ENCODE assay signal across 14 cellular contexts in genomic region chr1:21247892-21248715, GRCh38. TPM values are rescaled to one million over a fixed set of nuclear protein-coding genes. Genes with fewer than 3 reads are reported as not detected.
A peak's percentile ranks its signal among the peaks of the same experiment; 100 is the strongest.
DNase-seq lines count a peak whose midpoint lies in the region; ATAC-seq and TF ChIP-seq lines count a peak whose summit lies in the region.
"Had no signal": no experiment of that assay in that cellular context is flagged by ENCODE, and none has a peak within 500 bp of the region (broad histone marks: within the 10 kb centered on the region; RNA-seq: fewer than 3 reads in every experiment).

No MANE protein-coding gene starts in this region.

- H3K4me2 ChIP-seq in trophoblast cell (ENCODE audit: low read length), result no peak overlapping the region
- H3K4me2 ChIP-seq: A549 had no signal

- DNase-seq in stimulated activated naive CD8-positive, alpha-beta T cell treated with anti-CD3 and anti-CD28 coated beads, Interleukin-15, Interleukin-2, amounts not matched to agents 100 U/mL and 50 U/mL, for 24 hours, result no peak
- DNase-seq in colonic mucosa, result peak; percentile 36
- no peak for DNase-seq in right lobe of liver
- no peak for DNase-seq in stimulated activated naive B cell treated with anti-CD40 and anti-IgM and Interleukin-4, amounts not matched to agents 10 μg/mL and 1 μg/mL and 100 μg/mL, for 72 hours
- DNase-seq in upper lobe of left lung, result no peak
- no peak for DNase-seq in trophoblast cell
- DNase-seq: EL, NCI-H1417 treated with DMSO at 0.1 percent for 48 hours, NCI-H1930, SHP77 had no signal

- H2BK120ac ChIP-seq in trophoblast cell (ENCODE audit: insufficient read depth, low read length, poor library complexity), result no peak overlapping the region

- no peak overlapping the region for H3K18ac ChIP-seq in trophoblast cell (ENCODE audit: low read length)

- no peak overlapping the region for H3K14ac ChIP-seq in trophoblast cell (ENCODE audit: low read length)

- TF ChIP-seq EP300 in upper lobe of left lung (IDR thresholded peaks at IDR 0.05), result no peak

- H3K27me3 Mint-ChIP-seq in stimulated activated naive CD8-positive, alpha-beta T cell treated with anti-CD3 and anti-CD28 coated beads, Interleukin-15, Interleukin-2, amounts not matched to agents 100 ng/mL and 50 ng/mL, for 24 hours, result no peaks in the 10 kb centered on the region
- H3K27me3 Mint-ChIP-seq in stimulated activated naive B cell treated with anti-CD40 and anti-IgM and Interleukin-4, amounts not matched to agents 10 μg/mL and 1 μg/mL and 100 μg/mL, for 72 hours, result no peaks in the 10 kb centered on the region

- H3K27me3 ChIP-seq in colonic mucosa (no peaks in the 10 kb centered on the region), right lobe of liver (no peaks in the 10 kb centered on the region), upper lobe of left lung (no peaks in the 10 kb centered on the region), trophoblast cell (ENCODE audit: insufficient read depth, low read length) (no peaks in the 10 kb centered on the region)

- H4K8ac ChIP-seq in trophoblast cell (ENCODE audit: low read depth, low read length), result no peak overlapping the region

- H3K9me3 ChIP-seq in colonic mucosa, result no peaks in the 10 kb centered on the region
- H3K9me3 ChIP-seq in right lobe of liver, result no peaks in the 10 kb centered on the region
- H3K9me3 ChIP-seq in upper lobe of left lung, result no peaks in the 10 kb centered on the region
- H3K9me3 ChIP-seq in trophoblast cell (ENCODE audit: insufficient read depth, low read depth, low read length), result no peaks in the 10 kb centered on the region
- H3K9me3 ChIP-seq: A549 had no signal

- no peak overlapping the region for H2BK5ac ChIP-seq in trophoblast cell (ENCODE audit: low read depth, low read length, poor library complexity)

- TF ChIP-seq CTCF in colonic mucosa (IDR thresholded peaks at IDR 0.05), result no peak
- TF ChIP-seq CTCF in right lobe of liver (IDR thresholded peaks at IDR 0.05), result no peak
- no peak for TF ChIP-seq CTCF in upper lobe of left lung (IDR thresholded peaks at IDR 0.05)

- no peak overlapping the region for H2AFZ ChIP-seq in trophoblast cell (ENCODE audit: insufficient read depth, low read length, poor library complexity)

- no peak overlapping the region for H4K12ac ChIP-seq in trophoblast cell (ENCODE audit: low read depth, low read length)

- intact Hi-C loops in colonic mucosa (cut with DNase I) (no loop called here), right lobe of liver (cut with DNase I) (no loop called here)

- H3K9me3 Mint-ChIP-seq in stimulated activated naive CD8-positive, alpha-beta T cell treated with anti-CD3 and anti-CD28 coated beads, Interleukin-15, Interleukin-2, amounts not matched to agents 100 ng/mL and 50 ng/mL, for 24 hours, result no peaks in the 10 kb centered on the region
- no peaks in the 10 kb centered on the region for H3K9me3 Mint-ChIP-seq in stimulated activated naive B cell treated with anti-CD40 and anti-IgM and Interleukin-4, amounts not matched to agents 10 μg/mL and 1 μg/mL and 100 μg/mL, for 72 hours

- H3K79me1 ChIP-seq in trophoblast cell (ENCODE audit: low read length), result no peaks in the 10 kb centered on the region

- 40% methylated on average over 7 of the region's 14 CpGs for WGBS in right lobe of liver (ENCODE audit: insufficient coverage, low coverage, low lambda C conversion rate, missing lambda C conversion rate)
- WGBS in upper lobe of left lung, 2 donors, result 95 to 96% methylated on average over 14 of the region's 14 CpGs
- WGBS in trophoblast cell (ENCODE audit: extremely low coverage, insufficient coverage, insufficient read length), result no CpG with 5 or more reads among the region's 14 CpGs

- H3K36me3 ChIP-seq in colonic mucosa, result peaks cover 17% of the 10 kb centered on the region
- H3K36me3 ChIP-seq in right lobe of liver, result peaks cover 0 to 39% (median 18%) of the 10 kb centered on the region in 4 donors
- H3K36me3 ChIP-seq in upper lobe of left lung, result peaks cover 5 to 83% (median 37%) of the 10 kb centered on the region in 4 donors
- peaks cover 8% of the 10 kb centered on the region in 2 experiments for H3K36me3 ChIP-seq in trophoblast cell (ENCODE audit: control insufficient read depth in 1 of 2, insufficient read depth in 2 of 2, low read length in 2 of 2)

- H3K79me2 ChIP-seq in trophoblast cell (ENCODE audit: control insufficient read depth, insufficient read depth, low read length, poor library complexity), result no peaks in the 10 kb centered on the region

- TF ChIP-seq POLR2A in right lobe of liver (IDR thresholded peaks at IDR 0.05) (no peak), upper lobe of left lung (IDR thresholded peaks at IDR 0.05) (no peak)

- H3K4ac ChIP-seq in trophoblast cell (ENCODE audit: low read depth, low read length), result no peak overlapping the region

- H3K23ac ChIP-seq in trophoblast cell (ENCODE audit: low read length), result no peak overlapping the region

- no peak overlapping the region for H3K27ac ChIP-seq in colonic mucosa
- peak overlapping the region in 1 of 3 donors; percentile 60 for H3K27ac ChIP-seq in right lobe of liver
- no peak overlapping the region for H3K27ac ChIP-seq in upper lobe of left lung
- no peak overlapping the region for H3K27ac ChIP-seq in trophoblast cell (ENCODE audit: low read depth, low read length)
- H3K27ac ChIP-seq: A549 had no signal

- no peak overlapping the region for H4K91ac ChIP-seq in trophoblast cell (ENCODE audit: low read depth, low read length)

- H3K4me3 ChIP-seq in colonic mucosa (no peak overlapping the region), right lobe of liver (no peak overlapping the region), upper lobe of left lung (no peak overlapping the region), trophoblast cell (ENCODE audit: low read depth, low read length) (no peak overlapping the region)
- H3K4me3 ChIP-seq: A549, HAP-1 had no signal

- H2BK12ac ChIP-seq in trophoblast cell (ENCODE audit: low read length), result no peak overlapping the region

- H3K27ac Mint-ChIP-seq in stimulated activated naive CD8-positive, alpha-beta T cell treated with anti-CD3 and anti-CD28 coated beads, Interleukin-15, Interleukin-2, amounts not matched to agents 100 ng/mL and 50 ng/mL, for 24 hours, result peak overlapping the region; percentile 16
- peak overlapping the region; percentile 25 for H3K27ac Mint-ChIP-seq in stimulated activated naive B cell treated with anti-CD40 and anti-IgM and Interleukin-4, amounts not matched to agents 10 μg/mL and 1 μg/mL and 100 μg/mL, for 72 hours

- H3K4me3 Mint-ChIP-seq in stimulated activated naive CD8-positive, alpha-beta T cell treated with anti-CD3 and anti-CD28 coated beads, Interleukin-15, Interleukin-2, amounts not matched to agents 100 ng/mL and 50 ng/mL, for 24 hours, result no peak overlapping the region
- H3K4me3 Mint-ChIP-seq in stimulated activated naive B cell treated with anti-CD40 and anti-IgM and Interleukin-4, amounts not matched to agents 10 μg/mL and 1 μg/mL and 100 μg/mL, for 72 hours, result no peak overlapping the region

- no peak overlapping the region for H2AK5ac ChIP-seq in trophoblast cell (ENCODE audit: low read length)

- ATAC-seq in stimulated activated naive CD8-positive, alpha-beta T cell treated with anti-CD3 and anti-CD28 coated beads, Interleukin-15, Interleukin-2, amounts not matched to agents 100 U/mL and 50 U/mL, for 24 hours, result no peak
- ATAC-seq in right lobe of liver (peak; percentile 54 to 60 (median 58)), upper lobe of left lung (ENCODE audit: low FRiP score in 2 of 2) (no peak), HG02885 (IDR thresholded peaks at IDR 0.05; ENCODE audit: poor library complexity, unreplicated experiment) (no peak)
- no peak for ATAC-seq in stimulated activated naive B cell treated with anti-CD40 and anti-IgM and Interleukin-4, amounts not matched to agents 10 μg/mL and 1 μg/mL and 100 μg/mL, for 72 hours (replicated peaks)
- ATAC-seq: A549 had no signal

- H3K9ac ChIP-seq in colonic mucosa (ENCODE audit: low read depth in 2 of 2, low read length in 2 of 2) (no peak overlapping the region), trophoblast cell (ENCODE audit: low read length) (no peak overlapping the region)

- H3K4me1 ChIP-seq in colonic mucosa (peaks cover 10% of the 10 kb centered on the region), right lobe of liver (peaks cover 0 to 49% (median 19%) of the 10 kb centered on the region in 4 donors), upper lobe of left lung (peaks cover 0 to 4% (median 0%) of the 10 kb centered on the region in 4 donors), trophoblast cell (ENCODE audit: control insufficient read depth in 1 of 2, insufficient read depth in 2 of 2, low read length in 2 of 2) (peaks cover 2 to 6% of the 10 kb centered on the region in 2 experiments)
- H3K4me1 ChIP-seq: HAP-1 had no signal

- peaks cover 18% of the 10 kb centered on the region for H3K4me1 Mint-ChIP-seq in stimulated activated naive CD8-positive, alpha-beta T cell treated with anti-CD3 and anti-CD28 coated beads, Interleukin-15, Interleukin-2, amounts not matched to agents 100 ng/mL and 50 ng/mL, for 24 hours (ENCODE audit: low read depth)
- peaks cover 3 to 5% of the 10 kb centered on the region in 2 donors for H3K4me1 Mint-ChIP-seq in stimulated activated naive B cell treated with anti-CD40 and anti-IgM and Interleukin-4, amounts not matched to agents 10 μg/mL and 1 μg/mL and 100 μg/mL, for 72 hours

- peaks cover 75% of the 10 kb centered on the region for H3K36me3 Mint-ChIP-seq in stimulated activated naive CD8-positive, alpha-beta T cell treated with anti-CD3 and anti-CD28 coated beads, Interleukin-15, Interleukin-2, amounts not matched to agents 100 ng/mL and 50 ng/mL, for 24 hours (ENCODE audit: low read depth)
- H3K36me3 Mint-ChIP-seq in stimulated activated naive B cell treated with anti-CD40 and anti-IgM and Interleukin-4, amounts not matched to agents 10 μg/mL and 1 μg/mL and 100 μg/mL, for 72 hours, result peaks cover 47 to 61% of the 10 kb centered on the region in 2 donors

RNA-seq across cellular contexts. Expression of gene ECE1, which starts 42.2 kb away (rescaled TPM):
- total RNA-seq in colonic mucosa, result 100 to 1,000 TPM in 1 of 2 donors, 10 to 100 TPM in 1; 99.0 to 149 TPM
- 10 to 100 TPM; 39.7 to 61.3 (median 43.8) TPM for total RNA-seq in right lobe of liver
- total RNA-seq in upper lobe of left lung, result 100 to 1,000 TPM in 1 of 6 donors, 10 to 100 TPM in 5; 55.8 to 120 (median 74.8) TPM
- 50.0 and 52.3 TPM in 2 replicates for polyA plus RNA-seq in trophoblast cell (2013)

Comparison
In these comparisons a context has a peak if more than half of its experiments do, and no peak if none do; other contexts are left out.
1. ATAC-seq: peak in right lobe of liver (4 of 4); none in stimulated activated naive CD8-positive, alpha-beta T cell treated with anti-CD3 and anti-CD28 coated beads, Interleukin-15, Interleukin-2, amounts not matched to agents 100 U/mL and 50 U/mL, for 24 hours (single experiment), stimulated activated naive B cell treated with anti-CD40 and anti-IgM and Interleukin-4, amounts not matched to agents 10 μg/mL and 1 μg/mL and 100 μg/mL, for 72 hours (0 of 2), upper lobe of left lung (0 of 2) and HG02885 (single experiment).